ENCODE assay signal across 21 cellular contexts in the genomic region with DNA sequence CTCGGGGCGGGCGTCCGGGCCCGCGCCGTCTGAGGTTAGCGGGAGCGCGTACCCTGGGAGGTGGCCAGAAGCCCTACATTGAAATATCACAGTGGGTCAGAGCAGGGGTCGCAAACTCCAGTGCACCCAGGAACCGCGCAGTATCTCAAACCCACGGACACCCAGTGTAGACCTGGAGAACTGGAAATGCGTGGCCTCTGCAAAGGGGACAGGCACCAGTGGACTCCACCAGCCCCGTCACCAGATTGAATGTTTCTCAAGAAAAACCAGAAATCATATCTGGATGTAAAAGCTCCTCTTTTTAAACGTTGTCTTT.
A peak's percentile ranks its signal among the peaks of the same experiment; 100 is the strongest.
DNase-seq lines count a peak whose midpoint lies in the region; ATAC-seq and TF ChIP-seq lines count a peak whose summit lies in the region.
"Had no signal": no experiment of that assay in that cellular context is flagged by ENCODE, and none has a peak within 500 bp of the region (broad histone marks: within the 10 kb centered on the region; RNA-seq: fewer than 3 reads in every experiment).

No MANE protein-coding gene starts in this region.

- no peaks in the 10 kb centered on the region for H3K36me3 ChIP-seq in RWPE2 (ENCODE audit: low read depth)
- H3K36me3 ChIP-seq in gastroesophageal sphincter, result no peaks in the 10 kb centered on the region
- H3K36me3 ChIP-seq in rectal smooth muscle tissue (ENCODE audit: control insufficient read depth, insufficient read depth, low read length), result no peaks in the 10 kb centered on the region
- H3K36me3 ChIP-seq in mucosa of descending colon (ENCODE audit: low read depth), result no peaks in the 10 kb centered on the region
- H3K36me3 ChIP-seq: left lung had no signal

- no peak overlapping the region for H3K27ac Mint-ChIP-seq in Calu3 (ENCODE audit: unreplicated experiment)
- no peak overlapping the region for H3K27ac Mint-ChIP-seq in activated naive CD8-positive, alpha-beta T cell treated with anti-CD3 and anti-CD28 coated beads, Interleukin-2, amount 50 U/mL, for 24 hours
- H3K27ac Mint-ChIP-seq: activated naive CD8-positive, alpha-beta T cell treated with anti-CD3 and anti-CD28 coated beads for 36 hours; stimulated activated memory B cell treated with anti-CD40 and anti-IgM and Interleukin-4, amounts not matched to agents 10 μg/mL and 1 μg/mL and 100 μg/mL, for 72 hours; T-helper 1 cell treated with Interleukin-12 subunit alpha and Interleukin-12 subunit beta and Interleukin-4 antibody, amounts not matched to agents 30 μg/mL and 1 μg/mL, for 36 hours had no signal

- 33 to 43% methylated on average over 7 to 16 of the region's 17 CpGs for WGBS in gastroesophageal sphincter (ENCODE audit: low coverage in 1 of 2), 2 donors

- DNase-seq in Calu3, result no peak
- DNase-seq in RWPE2 (ENCODE audit: low spot score), result no peak
- no peak for DNase-seq in activated naive CD8-positive, alpha-beta T cell treated with anti-CD3 and anti-CD28 coated beads, Interleukin-2, amount 50 U/mL, for 24 hours
- DNase-seq in NCI-H187 treated with DMSO at 0.1 percent for 48 hours (lab: John Stamatoyannopoulos, UW), result no peak
- no peak for DNase-seq in mucosa of descending colon
- DNase-seq: activated CD4-positive, alpha-beta T cell treated with anti-CD3 and anti-CD28 coated beads, Interleukin-2, amount 50 U/mL, for 48 hours; activated naive CD8-positive, alpha-beta T cell treated with anti-CD3 and anti-CD28 coated beads for 36 hours; activated T-cell treated with anti-CD3 and anti-CD28 coated beads, Interleukin-2, amount 50 U/mL, for 4 hours; CD8-positive, alpha-beta memory T cell; central memory CD4-positive, alpha-beta T cell; NCI-H2029 treated with DMSO at 0.1 percent for 48 hours; NCI-H510A; SHP77 treated with DMSO at 0.1 percent for 48 hours had no signal

- no peaks in the 10 kb centered on the region for H3K4me1 Mint-ChIP-seq in Calu3 (ENCODE audit: low read depth, unreplicated experiment)
- H3K4me1 Mint-ChIP-seq in activated naive CD8-positive, alpha-beta T cell treated with anti-CD3 and anti-CD28 coated beads, Interleukin-2, amount 50 U/mL, for 24 hours, result no peaks in the 10 kb centered on the region
- H3K4me1 Mint-ChIP-seq: activated naive CD8-positive, alpha-beta T cell treated with anti-CD3 and anti-CD28 coated beads for 36 hours; CD8-positive, alpha-beta memory T cell; stimulated activated memory B cell treated with anti-CD40 and anti-IgM and Interleukin-4, amounts not matched to agents 10 μg/mL and 1 μg/mL and 100 μg/mL, for 72 hours had no signal

- H3K36me3 Mint-ChIP-seq in Calu3 (ENCODE audit: insufficient read depth, unreplicated experiment), result no peaks in the 10 kb centered on the region
- H3K36me3 Mint-ChIP-seq in activated naive CD8-positive, alpha-beta T cell treated with anti-CD3 and anti-CD28 coated beads, Interleukin-2, amount 50 U/mL, for 24 hours (ENCODE audit: low read depth), result no peaks in the 10 kb centered on the region
- H3K36me3 Mint-ChIP-seq: activated naive CD8-positive, alpha-beta T cell treated with anti-CD3 and anti-CD28 coated beads for 36 hours; CD8-positive, alpha-beta memory T cell; stimulated activated memory B cell treated with anti-CD40 and anti-IgM and Interleukin-4, amounts not matched to agents 10 μg/mL and 1 μg/mL and 100 μg/mL, for 72 hours had no signal

- no peaks in the 10 kb centered on the region for H3K9me3 Mint-ChIP-seq in Calu3 (ENCODE audit: low read depth, unreplicated experiment)
- no peaks in the 10 kb centered on the region for H3K9me3 Mint-ChIP-seq in activated naive CD8-positive, alpha-beta T cell treated with anti-CD3 and anti-CD28 coated beads, Interleukin-2, amount 50 U/mL, for 24 hours
- H3K9me3 Mint-ChIP-seq: activated naive CD8-positive, alpha-beta T cell treated with anti-CD3 and anti-CD28 coated beads for 36 hours; activated T-cell treated with anti-CD3 and anti-CD28 coated beads, Interleukin-2, amount 50 U/mL, for 4 hours; T-helper 1 cell treated with Interleukin-12 subunit alpha and Interleukin-12 subunit beta and Interleukin-4 antibody, amounts not matched to agents 30 μg/mL and 1 μg/mL, for 36 hours had no signal

- H3K27me3 ChIP-seq in RWPE2 (ENCODE audit: insufficient read depth, poor library complexity, severe bottlenecking) (no peaks in the 10 kb centered on the region), gastroesophageal sphincter (peaks cover 9% of the 10 kb centered on the region), rectal smooth muscle tissue (ENCODE audit: control insufficient read depth, insufficient read depth, low read length) (peaks cover 3% of the 10 kb centered on the region)

- BruUV-seq in Calu3 (replicated peaks; lab: Mats Ljungman, UMichigan), result no TSS peak

- intact Hi-C loops in Calu3 (cut with micrococcal nuclease; ENCODE audit: unreplicated experiment), result no loop called here
- intact Hi-C loops in mucosa of descending colon (cut with DNase I, micrococcal nuclease), result no loop called here

- H3K27ac ChIP-seq in RWPE2 (ENCODE audit: poor library complexity, severe bottlenecking) (peak overlapping the region; percentile 43), gastroesophageal sphincter (peak overlapping the region in 3 of 4 donors; percentile 53 to 69 (median 56)), rectal smooth muscle tissue (ENCODE audit: low read depth, low read length) (peak overlapping the region; percentile 36)
- H3K27ac ChIP-seq: VCaP had no signal

- H3K4me1 ChIP-seq in RWPE2 (ENCODE audit: insufficient read depth, poor library complexity, severe bottlenecking) (peaks cover 9% of the 10 kb centered on the region), gastroesophageal sphincter (peaks cover 5 to 19% (median 9%) of the 10 kb centered on the region in 3 donors), rectal smooth muscle tissue (ENCODE audit: control insufficient read depth, insufficient read depth, low read length) (no peaks in the 10 kb centered on the region), mucosa of descending colon (ENCODE audit: low read depth) (no peaks in the 10 kb centered on the region)
- H3K4me1 ChIP-seq: left lung had no signal

- H3K9me3 ChIP-seq in RWPE2 (ENCODE audit: severe bottlenecking) (no peaks in the 10 kb centered on the region), gastroesophageal sphincter (no peaks in the 10 kb centered on the region), mucosa of descending colon (no peaks in the 10 kb centered on the region)
- H3K9me3 ChIP-seq: left lung had no signal

- no peak for TF ChIP-seq POLR2A in gastroesophageal sphincter (IDR thresholded peaks at IDR 0.05)

- H3K4me3 Mint-ChIP-seq in Calu3 (ENCODE audit: low read depth, unreplicated experiment), result peak overlapping the region; percentile 32
- H3K4me3 Mint-ChIP-seq in activated naive CD8-positive, alpha-beta T cell treated with anti-CD3 and anti-CD28 coated beads, Interleukin-2, amount 50 U/mL, for 24 hours, result no peak overlapping the region
- H3K4me3 Mint-ChIP-seq: activated naive CD8-positive, alpha-beta T cell treated with anti-CD3 and anti-CD28 coated beads for 36 hours; activated T-cell treated with anti-CD3 and anti-CD28 coated beads, Interleukin-2, amount 50 U/mL, for 4 hours; CD8-positive, alpha-beta memory T cell; stimulated activated memory B cell treated with anti-CD40 and anti-IgM and Interleukin-4, amounts not matched to agents 10 μg/mL and 1 μg/mL and 100 μg/mL, for 72 hours; T-helper 1 cell treated with Interleukin-12 subunit alpha and Interleukin-12 subunit beta and Interleukin-4 antibody, amounts not matched to agents 30 μg/mL and 1 μg/mL, for 36 hours had no signal

- CTCF ChIA-PET in Calu3 (lab: Charles Lee), result interaction anchor here (1.2 kb wide), 1 partner anchor 10 kb away, joined by 4 read pairs; no protein-coding TSS in a partner anchor

- ATAC-seq in RWPE2 (ENCODE audit: low read depth) (no peak), gastroesophageal sphincter (no peak), GM18517 (IDR thresholded peaks at IDR 0.05; ENCODE audit: unreplicated experiment) (no peak), mucosa of descending colon (no peak)
- ATAC-seq in activated naive CD8-positive, alpha-beta T cell treated with anti-CD3 and anti-CD28 coated beads, Interleukin-2, amount 50 U/mL, for 24 hours, result no peak
- ATAC-seq: activated T-cell treated with anti-CD3 and anti-CD28 coated beads, Interleukin-2, amount 50 U/mL, for 4 hours; HepG2; stimulated activated memory B cell treated with anti-CD40 and anti-IgM and Interleukin-4, amounts not matched to agents 10 μg/mL and 1 μg/mL and 100 μg/mL, for 72 hours had no signal

- peaks cover 100% of the 10 kb centered on the region for H3K27me3 Mint-ChIP-seq in Calu3 (ENCODE audit: unreplicated experiment)
- peaks cover 2% of the 10 kb centered on the region for H3K27me3 Mint-ChIP-seq in activated naive CD8-positive, alpha-beta T cell treated with anti-CD3 and anti-CD28 coated beads, Interleukin-2, amount 50 U/mL, for 24 hours

- no peak overlapping the region for H3K9ac ChIP-seq in rectal smooth muscle tissue (ENCODE audit: low read length)

- H3K4me3 ChIP-seq in RWPE2 (ENCODE audit: severe bottlenecking) (no peak overlapping the region), gastroesophageal sphincter (peak overlapping the region in 1 of 2 donors; percentile 5), rectal smooth muscle tissue (ENCODE audit: low read length) (no peak overlapping the region), mucosa of descending colon (no peak overlapping the region)
- H3K4me3 ChIP-seq: left lung had no signal

- TF ChIP-seq CTCF in Calu3 (IDR thresholded peaks at IDR 0.05; ENCODE audit: unreplicated experiment) (no peak), RWPE2 (IDR thresholded peaks at IDR 0.05; ENCODE audit: poor library complexity, severe bottlenecking) (no peak), gastroesophageal sphincter (IDR thresholded peaks at IDR 0.05) (no peak), mucosa of descending colon (IDR thresholded peaks at IDR 0.05) (no peak)

- no peak for TF ChIP-seq EP300 in gastroesophageal sphincter (IDR thresholded peaks at IDR 0.05)
